In the genomic region with DNA sequence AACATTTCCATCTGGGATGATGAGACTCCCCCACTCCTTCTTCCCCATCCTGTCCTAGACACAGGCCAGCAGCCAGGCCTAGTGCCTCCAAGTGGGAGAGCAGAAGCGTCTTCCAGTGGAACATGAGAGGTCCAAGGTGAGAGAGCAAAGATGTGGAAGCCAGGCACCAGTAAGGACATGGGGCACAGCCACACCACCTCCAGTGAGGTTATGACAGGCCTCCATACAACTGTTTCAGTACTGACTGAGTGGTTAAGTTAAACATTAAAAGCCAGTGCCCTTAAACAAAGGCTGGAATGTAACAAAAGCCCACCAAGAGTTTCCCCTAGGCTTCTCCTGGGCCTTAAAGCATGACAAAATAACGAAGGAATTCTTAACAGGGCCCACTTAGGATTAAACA, we compare ENCODE assay signal across 1 cellular context.
TF ChIP-seq lines count a peak whose summit lies in the region.

No MANE protein-coding gene starts in this region.

TF ChIP-seq in GM12878, 131 proteins besides CTCF, POLR2A, EP300 and RAD21:
- TF ChIP-seq RCOR1 (conservative IDR thresholded peaks at IDR 0.05; ENCODE audit: low read depth, low read length) (no peak), ETV6 (conservative IDR thresholded peaks at IDR 0.05 in 1 of 2, IDR thresholded peaks at IDR 0.05 in 1 of 2; ENCODE audit: borderline replicate concordance in 1 of 2, low read depth in 1 of 2) (no peak), WRNIP1 (IDR thresholded peaks at IDR 0.05; ENCODE audit: borderline replicate concordance, low read depth, low read length) (0 out of 2 replicates have a peak, but pooled peaks have one; percentile 61), IKZF1 (conservative IDR thresholded peaks at IDR 0.05) (peak; percentile 45; the same call in 1 of the 2 replicates), ZNF687 (IDR thresholded peaks at IDR 0.05) (peak; percentile 47; the same call in 1 of the 2 replicates), E4F1 (IDR thresholded peaks at IDR 0.05; ENCODE audit: borderline replicate concordance, partially characterized antibody) (no peak), BCL3 (IDR thresholded peaks at IDR 0.05; ENCODE audit: borderline replicate concordance, insufficient read depth, low read depth, low read length, poor library complexity, severe bottlenecking) (no peak), PML (IDR thresholded peaks at IDR 0.05; ENCODE audit: low read length) (no peak), IKZF2 (IDR thresholded peaks at IDR 0.05) (peak in 1 of 2 experiments; percentile 16; a peak in 1 of 4 replicates)
- TF ChIP-seq, protein P1, sequence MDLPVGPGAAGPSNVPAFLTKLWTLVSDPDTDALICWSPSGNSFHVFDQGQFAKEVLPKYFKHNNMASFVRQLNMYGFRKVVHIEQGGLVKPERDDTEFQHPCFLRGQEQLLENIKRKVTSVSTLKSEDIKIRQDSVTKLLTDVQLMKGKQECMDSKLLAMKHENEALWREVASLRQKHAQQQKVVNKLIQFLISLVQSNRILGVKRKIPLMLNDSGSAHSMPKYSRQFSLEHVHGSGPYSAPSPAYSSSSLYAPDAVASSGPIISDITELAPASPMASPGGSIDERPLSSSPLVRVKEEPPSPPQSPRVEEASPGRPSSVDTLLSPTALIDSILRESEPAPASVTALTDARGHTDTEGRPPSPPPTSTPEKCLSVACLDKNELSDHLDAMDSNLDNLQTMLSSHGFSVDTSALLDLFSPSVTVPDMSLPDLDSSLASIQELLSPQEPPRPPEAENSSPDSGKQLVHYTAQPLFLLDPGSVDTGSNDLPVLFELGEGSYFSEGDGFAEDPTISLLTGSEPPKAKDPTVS (IDR thresholded peaks at IDR 0.05; ENCODE audit: low read depth, low read length) = no peak
- TF ChIP-seq, protein P2, sequence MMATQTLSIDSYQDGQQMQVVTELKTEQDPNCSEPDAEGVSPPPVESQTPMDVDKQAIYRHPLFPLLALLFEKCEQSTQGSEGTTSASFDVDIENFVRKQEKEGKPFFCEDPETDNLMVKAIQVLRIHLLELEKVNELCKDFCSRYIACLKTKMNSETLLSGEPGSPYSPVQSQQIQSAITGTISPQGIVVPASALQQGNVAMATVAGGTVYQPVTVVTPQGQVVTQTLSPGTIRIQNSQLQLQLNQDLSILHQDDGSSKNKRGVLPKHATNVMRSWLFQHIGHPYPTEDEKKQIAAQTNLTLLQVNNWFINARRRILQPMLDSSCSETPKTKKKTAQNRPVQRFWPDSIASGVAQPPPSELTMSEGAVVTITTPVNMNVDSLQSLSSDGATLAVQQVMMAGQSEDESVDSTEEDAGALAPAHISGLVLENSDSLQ (IDR thresholded peaks at IDR 0.05) = no peak
